Comparison of ENCODE assay signal across 1 cellular context in genomic region chr16:50373345-50373701, GRCh38.
TF ChIP-seq lines count a peak whose summit lies in the region.

No MANE protein-coding gene starts in this region.

TF ChIP-seq in IMR-90, 13 proteins besides CTCF, POLR2A, EP300 and RAD21:
- TF ChIP-seq CEBPB (IDR thresholded peaks at IDR 0.05; ENCODE audit: low read depth, low read length) (no peak), MXI1 (IDR thresholded peaks at IDR 0.05; ENCODE audit: borderline replicate concordance, low read depth, low read length) (0 out of 2 replicates have a peak, but pooled peaks have one; percentile 17)
